ENCODE assay signal across 15 cellular contexts in genomic region chr4:124958812-124959211, GRCh38.
DNase-seq lines count a peak whose midpoint lies in the region; ATAC-seq and TF ChIP-seq lines count a peak whose summit lies in the region.
"Had no signal": no experiment of that assay in that cellular context is flagged by ENCODE, and none has a peak within 500 bp of the region (broad histone marks: within the 10 kb centered on the region; RNA-seq: fewer than 3 reads in every experiment).

No MANE protein-coding gene starts in this region.

- no peak overlapping the region for H3K27ac ChIP-seq in SK-N-SH (ENCODE audit: low read depth in 2 of 2, low read length in 1 of 2)
- no peak overlapping the region for H3K27ac ChIP-seq in osteoblast (ENCODE audit: low read depth, low read length)
- H3K27ac ChIP-seq: BLaER1 had no signal

- no peaks in the 10 kb centered on the region for H3K9me2 ChIP-seq in SK-N-SH

- H2AFZ ChIP-seq in SK-N-SH (ENCODE audit: low read depth) (no peak overlapping the region), osteoblast (ENCODE audit: low read length) (peak overlapping the region; percentile 34)
- H2AFZ ChIP-seq: GM23338 had no signal

- no peak for TF ChIP-seq EP300 in SK-N-SH (IDR thresholded peaks at IDR 0.05; ENCODE audit: borderline replicate concordance in 1 of 2, low read depth in 1 of 2, low read length in 1 of 2)

- no peak for DNase-seq in SK-N-SH
- peak; percentile 24 for DNase-seq in adipocyte (ENCODE audit: low read depth)
- peak; percentile 57 for DNase-seq in epithelial cell of esophagus (ENCODE audit: low read depth)
- no peak for DNase-seq in osteoblast (ENCODE audit: insufficient read length, low spot score, missing footprints)
- DNase-seq in SKM-1 (lab: John Stamatoyannopoulos, UW; ENCODE audit: unreplicated experiment): no peak
- DNase-seq in activated CD4-positive, CD25-positive, alpha-beta regulatory T cell treated with anti-CD3 and anti-CD28 coated beads, Interleukin-2, amount 50 U/mL, for 72 hours: no peak
- DNase-seq: 8988T, AML-193, Calu3, DMS 273 treated with DMSO at 0.1 percent for 48 hours, H7 had no signal

- H3K9me3 ChIP-seq in SK-N-SH (no peaks in the 10 kb centered on the region), adipocyte (ENCODE audit: control insufficient read depth, low read length) (peaks cover 13% of the 10 kb centered on the region), osteoblast (ENCODE audit: low read depth, low read length) (peaks cover 6% of the 10 kb centered on the region)

- H3K36me3 ChIP-seq in SK-N-SH (replicated peaks in 1 of 2; ENCODE audit: control insufficient read depth in 1 of 2, insufficient read depth in 2 of 2, low read length in 1 of 2): no peaks in the 10 kb centered on the region
- no peaks in the 10 kb centered on the region for H3K36me3 ChIP-seq in adipocyte (ENCODE audit: control insufficient read depth, insufficient read depth, low read length, severe bottlenecking)
- H3K36me3 ChIP-seq in osteoblast (ENCODE audit: insufficient read depth, low read length): no peaks in the 10 kb centered on the region
- H3K36me3 ChIP-seq: BLaER1 had no signal

- POLR2A ChIA-PET in SK-N-SH (lab: Yijun Ruan, JAX): no interaction called here

- H3F3A ChIP-seq in SK-N-SH (replicated peaks; ENCODE audit: insufficient read depth): peaks cover 7% of the 10 kb centered on the region

- WGBS in SK-N-SH (ENCODE audit: low lambda C conversion rate): 83% methylated on average over 1 of the region's 1 CpG

- no peaks in the 10 kb centered on the region for H4K20me1 ChIP-seq in SK-N-SH (ENCODE audit: insufficient read depth)
- no peaks in the 10 kb centered on the region for H4K20me1 ChIP-seq in osteoblast (ENCODE audit: insufficient read depth, low read length)
- H4K20me1 ChIP-seq: BLaER1 had no signal

- peak; percentile 30; the same call in 1 of the 3 replicates for ATAC-seq in SK-N-SH treated with all-trans-retinoic acid at 6 μM for 48 hours
- no peak for ATAC-seq in HG03565 (IDR thresholded peaks at IDR 0.05; ENCODE audit: unreplicated experiment)
- ATAC-seq: GM23338 had no signal

- H3K4me1 ChIP-seq in SK-N-SH (ENCODE audit: control insufficient read depth in 1 of 2, insufficient read depth in 2 of 2, low read depth in 1 of 2, low read length in 1 of 2) (peaks cover 0 to 3% of the 10 kb centered on the region in 2 experiments; a peak in 2 of 4 replicates), adipocyte (ENCODE audit: control insufficient read depth, insufficient read depth, low read length) (no peaks in the 10 kb centered on the region), osteoblast (ENCODE audit: insufficient read depth, low read length) (no peaks in the 10 kb centered on the region)
- H3K4me1 ChIP-seq: BLaER1 had no signal

- H3K9ac ChIP-seq in SK-N-SH: no peak overlapping the region
- H3K9ac ChIP-seq in adipocyte (ENCODE audit: low read length): no peak overlapping the region
- H3K9ac ChIP-seq: BLaER1 had no signal

- H3K4me3 ChIP-seq in SK-N-SH (ENCODE audit: low read depth in 2 of 2, low read length in 1 of 2): no peak overlapping the region
- H3K4me3 ChIP-seq in adipocyte (ENCODE audit: low read length): no peak overlapping the region
- no peak overlapping the region for H3K4me3 ChIP-seq in epithelial cell of esophagus (ENCODE audit: low read length)
- H3K4me3 ChIP-seq in osteoblast (ENCODE audit: insufficient read depth, low read length): no peak overlapping the region
- H3K4me3 ChIP-seq: BLaER1, GM23338 had no signal

- H3K27me3 ChIP-seq in SK-N-SH (ENCODE audit: insufficient read depth) (no peaks in the 10 kb centered on the region), adipocyte (replicated peaks; ENCODE audit: control insufficient read depth, insufficient read depth, low read length) (no peaks in the 10 kb centered on the region), osteoblast (ENCODE audit: insufficient read depth, low read length) (no peaks in the 10 kb centered on the region)
- H3K27me3 ChIP-seq: BLaER1 had no signal

- H3K79me2 ChIP-seq in SK-N-SH (ENCODE audit: insufficient read depth): no peaks in the 10 kb centered on the region
- H3K79me2 ChIP-seq in osteoblast (ENCODE audit: insufficient read depth, low read length): no peaks in the 10 kb centered on the region

- CTCF ChIA-PET in SK-N-SH (lab: Yijun Ruan, JAX): no interaction called here

- no peak overlapping the region for H3K4me2 ChIP-seq in SK-N-SH
- H3K4me2 ChIP-seq in osteoblast (ENCODE audit: insufficient read depth, low read length): no peak overlapping the region
- H3K4me2 ChIP-seq: BLaER1, GM23338 had no signal

- no peak for TF ChIP-seq RAD21 in SK-N-SH (IDR thresholded peaks at IDR 0.05; ENCODE audit: low read length)

- TF ChIP-seq CTCF in SK-N-SH (IDR thresholded peaks at IDR 0.05) (no peak), epithelial cell of esophagus (IDR thresholded peaks at IDR 0.05; ENCODE audit: insufficient read depth, low read depth, low read length, missing control alignments) (no peak), osteoblast (IDR thresholded peaks at IDR 0.05; ENCODE audit: extremely low read depth, low read depth, low read length) (no peak)

TF ChIP-seq in SK-N-SH treated with all-trans-retinoic acid at 6 μM for 48 hours, 23 proteins besides CTCF, POLR2A, EP300 and RAD21 (continues in another document):
- TF ChIP-seq CSDC2 (CRISPR knock-in tag; IDR thresholded peaks at IDR 0.05): no peak
- TF ChIP-seq CSRNP3 (CRISPR knock-in tag; IDR thresholded peaks at IDR 0.05): no peak
- TF ChIP-seq SNAI2 (CRISPR knock-in tag; IDR thresholded peaks at IDR 0.05): no peak
- no peak for TF ChIP-seq TCF4 (CRISPR knock-in tag; IDR thresholded peaks at IDR 0.05; ENCODE audit: borderline replicate concordance)
- no peak for TF ChIP-seq OSR1 (CRISPR knock-in tag; IDR thresholded peaks at IDR 0.05)
- TF ChIP-seq ZFP30 (CRISPR knock-in tag; IDR thresholded peaks at IDR 0.05): no peak
- no peak for TF ChIP-seq PPARA (CRISPR knock-in tag; IDR thresholded peaks at IDR 0.05; ENCODE audit: borderline replicate concordance)

TF ChIP-seq in SK-N-SH, 30 proteins besides CTCF, POLR2A, EP300 and RAD21:
- TF ChIP-seq GABPA (IDR thresholded peaks at IDR 0.05; ENCODE audit: low read depth): no peak
- no peak for TF ChIP-seq JUND (IDR thresholded peaks at IDR 0.05)
- no peak for TF ChIP-seq MXI1 (IDR thresholded peaks at IDR 0.05; ENCODE audit: low read depth, low read length)
- no peak for TF ChIP-seq FOXJ3 (CRISPR knock-in tag; IDR thresholded peaks at IDR 0.05)
- TF ChIP-seq YY1 (IDR thresholded peaks at IDR 0.05; ENCODE audit: low read depth): no peak
- no peak for TF ChIP-seq ELF1 (IDR thresholded peaks at IDR 0.05)
- TF ChIP-seq POLR2AphosphoS5 (IDR thresholded peaks at IDR 0.05; ENCODE audit: low read depth, low read length): no peak
- no peak for TF ChIP-seq FOXM1 (IDR thresholded peaks at IDR 0.05; ENCODE audit: low read depth)
- no peak for TF ChIP-seq TEAD4 (IDR thresholded peaks at IDR 0.05; ENCODE audit: borderline replicate concordance, insufficient read depth)
- TF ChIP-seq RXRA (IDR thresholded peaks at IDR 0.05; ENCODE audit: borderline replicate concordance, low read depth): no peak
- TF ChIP-seq EZH2phosphoT487 (IDR thresholded peaks at IDR 0.05; ENCODE audit: borderline replicate concordance, low read depth): no peak
- TF ChIP-seq ZBTB33 (IDR thresholded peaks at IDR 0.05; ENCODE audit: borderline replicate concordance, low read depth): no peak
- TF ChIP-seq PBX3 (IDR thresholded peaks at IDR 0.05): no peak
- TF ChIP-seq CHD2 (IDR thresholded peaks at IDR 0.05; ENCODE audit: low read length, partially characterized antibody): no peak
- no peak for TF ChIP-seq IRF3 (IDR thresholded peaks at IDR 0.05; ENCODE audit: low read depth, low read length)
TF ChIP-seq in SK-N-SH: peak in this region for 0.

Comparison
In these comparisons a context has a peak if more than half of its experiments do, and no peak if none do; other contexts are left out.
1. DNase-seq: peak in adipocyte (single experiment) and epithelial cell of esophagus (single experiment); none in SK-N-SH (single experiment), osteoblast (single experiment), SKM-1 (single experiment) and activated CD4-positive, CD25-positive, alpha-beta regulatory T cell treated with anti-CD3 and anti-CD28 coated beads, Interleukin-2, amount 50 U/mL, for 72 hours (single experiment).